Comparison of ENCODE assay signal across 25 cellular contexts in genomic region chr13:43682698-43683097, GRCh38.
"Had no signal": no experiment of that assay in that cellular context is flagged by ENCODE, and none has a peak within 500 bp of the region (broad histone marks: within the 10 kb centered on the region; RNA-seq: fewer than 3 reads in every experiment).

No MANE protein-coding gene starts in this region.

- H3K27me3 ChIP-seq: ascending aorta, dorsolateral prefrontal cortex, foreskin keratinocyte, gastrocnemius medialis had no signal

- DNase-seq: activated CD4-positive, alpha-beta memory T cell treated with anti-CD3 and anti-CD28 coated beads, Interleukin-2, amount 10 ng/mL, durations not matched to agents 7 days and 5 days; activated CD4-positive, alpha-beta T cell treated with anti-CD3 and anti-CD28 coated beads for 1 hour; activated CD4-positive, alpha-beta T cell treated with anti-CD3 and anti-CD28 coated beads for 4 hours; activated CD4-positive, alpha-beta T cell treated with anti-CD3 and anti-CD28 coated beads, Interleukin-2, amount 10 ng/mL, durations not matched to agents 7 days and 5 days; activated CD4-positive, alpha-beta T cell treated with anti-CD3 and anti-CD28 coated beads, Interleukin-2, amount 50 U/mL, for 4 hours; activated CD8-positive, alpha-beta memory T cell treated with anti-CD3 and anti-CD28 coated beads, Interleukin-2, amount 50 U/mL, for 48 hours; activated gamma-delta T cell; activated naive CD4-positive, alpha-beta T cell; activated naive CD4-positive, alpha-beta T cell treated with anti-CD3 and anti-CD28 coated beads, Interleukin-2, amount 10 ng/mL, durations not matched to agents 7 days and 5 days; activated naive CD8-positive, alpha-beta T cell treated with anti-CD3 and anti-CD28 coated beads, Interleukin-2, amount 10 ng/mL, durations not matched to agents 7 days and 5 days; activated T-cell treated with anti-CD3 and anti-CD28 coated beads for 4 hours; activated T-cell treated with anti-CD3 and anti-CD28 coated beads, Interleukin-2, amount 50 U/mL, for 24 hours; activated T-cell treated with anti-CD3 and anti-CD28 coated beads, Interleukin-2, amount 50 U/mL, for 72 hours; dorsolateral prefrontal cortex; effector memory CD4-positive, alpha-beta T cell; endodermal cell; foreskin keratinocyte; gastrocnemius medialis; head of caudate nucleus; T-helper 2 cell had no signal

- H3K27ac ChIP-seq: ascending aorta, coronary artery, dorsolateral prefrontal cortex, foreskin keratinocyte, gastrocnemius medialis had no signal

- H3K9me3 ChIP-seq: ascending aorta, gastrocnemius medialis had no signal

- H3K36me3 ChIP-seq: ascending aorta, gastrocnemius medialis had no signal

- H3K4me1 ChIP-seq: ascending aorta, foreskin keratinocyte had no signal

- ATAC-seq: activated naive CD4-positive, alpha-beta T cell treated with anti-CD3 and anti-CD28 coated beads, Interleukin-2, amount 50 U/mL, for 72 hours; activated T-cell treated with anti-CD3 and anti-CD28 coated beads, Interleukin-2, amount 50 U/mL, for 72 hours; esophagus mucosa; foreskin keratinocyte; gastrocnemius medialis; WTC11 had no signal

- H3K4me3 ChIP-seq: ascending aorta, coronary artery, dorsolateral prefrontal cortex, gastrocnemius medialis had no signal
